Comparison of ENCODE assay signal across 11 cellular contexts in the genomic region with DNA sequence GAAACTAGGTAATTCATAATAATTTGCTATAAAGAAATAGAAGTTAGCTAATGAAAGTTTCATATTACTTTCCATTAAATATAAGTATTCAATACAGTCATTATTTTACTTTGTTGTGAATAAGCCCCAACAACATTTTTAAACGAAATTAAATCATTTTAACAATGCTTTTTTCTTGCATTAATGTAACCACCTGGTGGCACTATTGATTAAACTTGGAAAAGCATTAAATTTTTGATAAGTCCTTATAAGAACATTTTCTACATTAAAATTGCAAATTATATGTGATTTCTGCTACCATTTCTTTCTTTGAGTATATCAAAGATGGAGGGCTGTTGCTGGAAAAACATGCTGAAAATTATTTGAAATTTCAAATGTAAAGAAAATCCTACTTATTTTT.
A peak's percentile ranks its signal among the peaks of the same experiment; 100 is the strongest.
DNase-seq lines count a peak whose midpoint lies in the region; FAIRE-seq and TF ChIP-seq lines count a peak whose summit lies in the region.
"Had no signal": no experiment of that assay in that cellular context is flagged by ENCODE, and none has a peak within 500 bp of the region (broad histone marks: within the 10 kb centered on the region; RNA-seq: fewer than 3 reads in every experiment).

No MANE protein-coding gene starts in this region.

- TF ChIP-seq POLR2A in GM12892 (IDR thresholded peaks at IDR 0.05; ENCODE audit: low read depth, low read length), result no peak

- FAIRE-seq in islet of Langerhans (lab: Jason Lieb, UNC) (peak; percentile 94), GM12892 (lab: Jason Lieb, UNC) (no peak)

- DNase-seq in ACHN, result peak; percentile 6
- DNase-seq in KBM-7, result peak; percentile 28
- peak; percentile 1 for DNase-seq in SK-MEL-5 (ENCODE audit: low read depth, low spot score)
- no peak for DNase-seq in GM12892 (ENCODE audit: insufficient read length)
- DNase-seq in iPS-NIHi11 (ENCODE audit: low spot score), result no peak
- DNase-seq in NCI-H2171 treated with DMSO at 0.1 percent for 48 hours (lab: John Stamatoyannopoulos, UW), result no peak
- DNase-seq in AG20443 (ENCODE audit: low spot score), result no peak
- DNase-seq: activated CD8-positive, alpha-beta T cell treated with anti-CD3 and anti-CD28 coated beads for 36 hours; activated effector memory CD4-positive, alpha-beta T cell treated with Interleukin-2 at 50 U/mL for 16 hours; NCI-H1694 treated with DMSO at 0.1 percent for 48 hours had no signal

- in situ Hi-C loops in ACHN (cut with HindIII; ENCODE audit: low pct_ligation_motif_present, low pct_unique_long_range_greater_than_20kb, low sequenced_read_pairs), result no loop called here
- in situ Hi-C loops in KBM-7 (cut with MboI; ENCODE audit: low pct_unique_long_range_greater_than_20kb, low sequenced_read_pairs), result no loop called here
- in situ Hi-C loops in SK-MEL-5 (cut with HindIII; ENCODE audit: low pct_unique_long_range_greater_than_20kb, low sequenced_read_pairs), result no loop called here

Comparison
In these comparisons a context has a peak if more than half of its experiments do, and no peak if none do; other contexts are left out.
1. DNase-seq: peak in ACHN (single experiment), KBM-7 (single experiment) and SK-MEL-5 (single experiment); none in GM12892 (single experiment), iPS-NIHi11 (single experiment), NCI-H2171 treated with DMSO at 0.1 percent for 48 hours (single experiment) and AG20443 (single experiment).